8 cellular contexts compared by ENCODE assay signal in the genomic region with DNA sequence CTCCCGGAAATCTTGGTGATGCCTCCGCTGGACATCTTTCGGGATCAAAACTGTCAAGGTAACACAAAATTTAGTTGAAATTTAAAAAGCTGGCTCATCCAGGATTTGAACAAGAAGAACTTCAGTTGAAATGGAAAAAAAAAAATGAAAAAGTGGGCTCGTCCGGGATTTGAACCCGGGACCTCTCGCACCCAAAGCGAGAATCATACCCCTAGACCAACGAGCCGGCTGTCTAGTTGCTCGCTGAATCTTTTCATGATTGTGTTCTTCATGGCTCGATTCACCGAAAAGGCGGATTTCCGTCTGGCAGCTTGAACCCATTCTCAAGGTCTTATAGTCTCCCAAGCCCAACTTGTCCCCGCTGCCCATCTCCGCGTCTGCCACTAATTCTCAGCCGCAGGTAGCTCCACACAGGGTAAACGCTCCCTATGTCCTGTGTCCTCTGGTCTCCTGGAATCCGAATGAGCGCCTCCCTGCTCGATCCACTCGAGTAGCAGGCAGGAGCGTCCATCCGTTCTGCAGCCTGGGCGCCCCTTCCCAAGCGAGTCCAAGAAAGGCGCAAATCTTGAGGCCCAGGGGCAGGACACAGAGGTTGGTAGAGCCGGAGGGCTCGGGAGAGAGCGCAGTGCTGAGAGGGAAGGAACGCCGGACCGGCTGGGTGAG. TPM values are rescaled to one million over a fixed set of nuclear protein-coding genes. Genes with fewer than 3 reads are reported as not detected.
DNase-seq lines count a peak whose midpoint lies in the region; ATAC-seq and TF ChIP-seq lines count a peak whose summit lies in the region.

No MANE protein-coding gene starts in this region.

- peak overlapping the region; percentile 99 for H3K4me2 ChIP-seq in mesenchymal stem cell (ENCODE audit: low read length, poor library complexity, severe bottlenecking)

- no peak overlapping the region for H4K8ac ChIP-seq in mesenchymal stem cell (ENCODE audit: low read length)

- no peaks in the 10 kb centered on the region for H3K36me3 ChIP-seq in HEK293 (ENCODE audit: control insufficient read depth in 2 of 2, insufficient read depth in 1 of 2, low read length in 2 of 2)
- no peaks in the 10 kb centered on the region for H3K36me3 ChIP-seq in mesenchymal stem cell (ENCODE audit: control insufficient read depth in 1 of 2, insufficient read depth in 2 of 2, low read depth in 1 of 2, low read length in 2 of 2)

- POLR2A ChIA-PET in HEK293 (lab: Yijun Ruan, JAX) = interaction anchor here (0.9 to 6.8 kb wide), 9 partner anchors 9 to 72 kb away, joined by 4 to 86 read pairs (median 5); a partner anchor contains a TSS

- no peaks in the 10 kb centered on the region for H3K27me3 ChIP-seq in mesenchymal stem cell (ENCODE audit: control insufficient read depth in 1 of 2, insufficient read depth in 1 of 2, low read length in 2 of 2)

- no peak for ATAC-seq in GM19351 (IDR thresholded peaks at IDR 0.05; ENCODE audit: unreplicated experiment)

- peak overlapping the region; percentile 41 for H2BK15ac ChIP-seq in mesenchymal stem cell (ENCODE audit: low read depth, poor library complexity, severe bottlenecking)

- H3K79me1 ChIP-seq in mesenchymal stem cell (replicated peaks; ENCODE audit: low read length, poor library complexity, severe bottlenecking) = no peaks in the 10 kb centered on the region

- WGBS in mesenchymal stem cell = under 1% methylated on average over 30 of the region's 35 CpGs

- H3K23ac ChIP-seq in mesenchymal stem cell (ENCODE audit: low read length in 2 of 2) = no peak overlapping the region

- peak overlapping the region; percentile 92 for H3K9ac ChIP-seq in mesenchymal stem cell (ENCODE audit: low read length)

- no peaks in the 10 kb centered on the region for H3K4me1 ChIP-seq in HEK293 (ENCODE audit: control insufficient read depth, insufficient read depth, low read length)
- peaks cover 18% of the 10 kb centered on the region for H3K4me1 ChIP-seq in mesenchymal stem cell (ENCODE audit: control insufficient read depth, insufficient read depth, low read depth, low read length)

- H2BK12ac ChIP-seq in mesenchymal stem cell (ENCODE audit: low read length in 2 of 2) = peak overlapping the region in 1 of 2 experiments; percentile 82

- CTCF ChIA-PET in HEK293 (lab: Yijun Ruan, JAX) = interaction anchor here (0.7 to 4.1 kb wide), 5 partner anchors 16 to 134 kb away, joined by 3 to 27 read pairs (median 3); a partner anchor contains a TSS

- no peak overlapping the region for H4K91ac ChIP-seq in mesenchymal stem cell (ENCODE audit: low read length)

- no peak overlapping the region for H2AK5ac ChIP-seq in mesenchymal stem cell (ENCODE audit: low read length, severe bottlenecking)

- DNase-seq in activated CD4-positive, alpha-beta T cell treated with anti-CD3 and anti-CD28 coated beads for 1 hour = peak; percentile 78
- DNase-seq in dermis blood vessel endothelial cell = peak; percentile 82
- peak; percentile 87 for DNase-seq in mesenchymal stem cell
- peak; percentile 75 for DNase-seq in stimulated activated CD8-positive, alpha-beta memory T cell treated with anti-CD3 and anti-CD28 coated beads, Interleukin-15, amount 100 ng/mL, for 1 hour (ENCODE audit: low read depth)
- DNase-seq in amygdala (lab: John Stamatoyannopoulos, UW) = no peak
- no peak for DNase-seq in kidney glomerular epithelial cell (lab: John Stamatoyannopoulos, UW)

- peak; percentile 78; the same call in 1 of the 2 replicates for TF ChIP-seq CTCF in HEK293 (tag by site-specific recombination; IDR thresholded peaks at IDR 0.05)

- H3K4ac ChIP-seq in mesenchymal stem cell (ENCODE audit: low read depth in 1 of 2, low read length in 2 of 2) = no peak overlapping the region

- H3K27ac ChIP-seq in HEK293 (ENCODE audit: extremely low read depth, low read depth, low read length) (peak overlapping the region; percentile 67), mesenchymal stem cell (ENCODE audit: low read length, poor library complexity, severe bottlenecking) (peak overlapping the region; percentile 64)

- H2BK5ac ChIP-seq in mesenchymal stem cell (ENCODE audit: low read depth, low read length, poor library complexity, severe bottlenecking) = no peak overlapping the region

- no peaks in the 10 kb centered on the region for H3K9me3 ChIP-seq in HEK293 (ENCODE audit: control insufficient read depth, insufficient read depth, low read depth, low read length)
- no peaks in the 10 kb centered on the region for H3K9me3 ChIP-seq in mesenchymal stem cell (ENCODE audit: control insufficient read depth, low read length)

- H3K4me3 ChIP-seq in HEK293 (ENCODE audit: low read depth, low read length) = peak overlapping the region; percentile 53
- H3K4me3 ChIP-seq in mesenchymal stem cell (ENCODE audit: insufficient read depth in 1 of 2, low read depth in 1 of 2, low read length in 2 of 2) = peak overlapping the region; percentile 63 to 94

- peak overlapping the region; percentile 15 for H2AFZ ChIP-seq in mesenchymal stem cell (ENCODE audit: low read depth, low read length)

- H2BK120ac ChIP-seq in mesenchymal stem cell (ENCODE audit: low read depth, low read length) = no peak overlapping the region

- H3K14ac ChIP-seq in mesenchymal stem cell (ENCODE audit: low read length in 2 of 2) = no peak overlapping the region

- H3K18ac ChIP-seq in mesenchymal stem cell (ENCODE audit: low read depth in 1 of 2, low read length in 2 of 2) = peak overlapping the region in 1 of 2 experiments; percentile 89

TF ChIP-seq in HEK293, 187 proteins besides CTCF, POLR2A, EP300 and RAD21 (continues in another document):
- TF ChIP-seq, protein P1, sequence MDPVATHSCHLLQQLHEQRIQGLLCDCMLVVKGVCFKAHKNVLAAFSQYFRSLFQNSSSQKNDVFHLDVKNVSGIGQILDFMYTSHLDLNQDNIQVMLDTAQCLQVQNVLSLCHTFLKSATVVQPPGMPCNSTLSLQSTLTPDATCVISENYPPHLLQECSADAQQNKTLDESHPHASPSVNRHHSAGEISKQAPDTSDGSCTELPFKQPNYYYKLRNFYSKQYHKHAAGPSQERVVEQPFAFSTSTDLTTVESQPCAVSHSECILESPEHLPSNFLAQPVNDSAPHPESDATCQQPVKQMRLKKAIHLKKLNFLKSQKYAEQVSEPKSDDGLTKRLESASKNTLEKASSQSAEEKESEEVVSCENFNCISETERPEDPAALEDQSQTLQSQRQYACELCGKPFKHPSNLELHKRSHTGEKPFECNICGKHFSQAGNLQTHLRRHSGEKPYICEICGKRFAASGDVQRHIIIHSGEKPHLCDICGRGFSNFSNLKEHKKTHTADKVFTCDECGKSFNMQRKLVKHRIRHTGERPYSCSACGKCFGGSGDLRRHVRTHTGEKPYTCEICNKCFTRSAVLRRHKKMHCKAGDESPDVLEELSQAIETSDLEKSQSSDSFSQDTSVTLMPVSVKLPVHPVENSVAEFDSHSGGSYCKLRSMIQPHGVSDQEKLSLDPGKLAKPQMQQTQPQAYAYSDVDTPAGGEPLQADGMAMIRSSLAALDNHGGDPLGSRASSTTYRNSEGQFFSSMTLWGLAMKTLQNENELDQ (tag by site-specific recombination; IDR thresholded peaks at IDR 0.05; ENCODE audit: low read depth) = no peak
- TF ChIP-seq, protein P2, sequence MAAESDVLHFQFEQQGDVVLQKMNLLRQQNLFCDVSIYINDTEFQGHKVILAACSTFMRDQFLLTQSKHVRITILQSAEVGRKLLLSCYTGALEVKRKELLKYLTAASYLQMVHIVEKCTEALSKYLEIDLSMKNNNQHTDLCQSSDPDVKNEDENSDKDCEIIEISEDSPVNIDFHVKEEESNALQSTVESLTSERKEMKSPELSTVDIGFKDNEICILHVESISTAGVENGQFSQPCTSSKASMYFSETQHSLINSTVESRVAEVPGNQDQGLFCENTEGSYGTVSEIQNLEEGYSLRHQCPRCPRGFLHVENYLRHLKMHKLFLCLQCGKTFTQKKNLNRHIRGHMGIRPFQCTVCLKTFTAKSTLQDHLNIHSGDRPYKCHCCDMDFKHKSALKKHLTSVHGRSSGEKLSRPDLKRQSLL (tag by site-specific recombination; IDR thresholded peaks at IDR 0.05) = peak; percentile 49; the same call in 1 of the 2 replicates
- no peak for TF ChIP-seq ZNF48 (tag by site-specific recombination; IDR thresholded peaks at IDR 0.05)
- TF ChIP-seq ZNF175 (tag by site-specific recombination; IDR thresholded peaks at IDR 0.05) = no peak
- TF ChIP-seq GLIS2 (tag by site-specific recombination; IDR thresholded peaks at IDR 0.05) = no peak
- TF ChIP-seq KLF8 (tag by site-specific recombination; IDR thresholded peaks at IDR 0.05) = no peak; the same call in none of the 2 replicates
- peak; percentile 97 for TF ChIP-seq ZBTB17 (tag by site-specific recombination; IDR thresholded peaks at IDR 0.05)
- TF ChIP-seq ZNF596 (tag by site-specific recombination; IDR thresholded peaks at IDR 0.05) = no peak

RNA-seq across cellular contexts. Expression of a gene that starts 16.2 kb away (rescaled TPM):
- total RNA-seq in dermis blood vessel endothelial cell = 2.7 and 5.2 TPM in 2 replicates
- polyA plus RNA-seq in mesenchymal stem cell (2013, experiment 1 of 2) = 1.8 TPM
- polyA plus RNA-seq in mesenchymal stem cell (2013, experiment 2 of 2) = 1.4 TPM

RNA-seq across cellular contexts. Expression of a gene that starts 34.2 kb away (rescaled TPM):
- total RNA-seq in dermis blood vessel endothelial cell = 9.0 and 9.2 TPM in 2 replicates
- 19.1 TPM for polyA plus RNA-seq in mesenchymal stem cell (2013, experiment 1 of 2)
- 19.0 TPM for polyA plus RNA-seq in mesenchymal stem cell (2013, experiment 2 of 2)

RNA-seq across cellular contexts. Expression of a gene that starts 41.4 kb away (rescaled TPM):
- not detected in 2 replicates for total RNA-seq in dermis blood vessel endothelial cell
- polyA plus RNA-seq in mesenchymal stem cell (2013, experiment 1 of 2) = not detected
- polyA plus RNA-seq in mesenchymal stem cell (2013, experiment 2 of 2) = not detected

RNA-seq across cellular contexts. Expression of a gene that starts 54.9 kb away (rescaled TPM):
- total RNA-seq in dermis blood vessel endothelial cell = 4,132 and 4,370 TPM in 2 replicates
- 2,784 TPM for polyA plus RNA-seq in mesenchymal stem cell (2013, experiment 1 of 2)
- 2,751 TPM for polyA plus RNA-seq in mesenchymal stem cell (2013, experiment 2 of 2)

RNA-seq across cellular contexts. Expression of a gene that starts 57.9 kb away (rescaled TPM):
- total RNA-seq in dermis blood vessel endothelial cell = not detected in 2 replicates
- polyA plus RNA-seq in mesenchymal stem cell (2013, experiment 1 of 2) = not detected
- polyA plus RNA-seq in mesenchymal stem cell (2013, experiment 2 of 2) = not detected

Comparison
In these comparisons a context has a peak if more than half of its experiments do, and no peak if none do; other contexts are left out.
1. DNase-seq: peak in activated CD4-positive, alpha-beta T cell treated with anti-CD3 and anti-CD28 coated beads for 1 hour (single experiment), dermis blood vessel endothelial cell (single experiment), mesenchymal stem cell (single experiment) and stimulated activated CD8-positive, alpha-beta memory T cell treated with anti-CD3 and anti-CD28 coated beads, Interleukin-15, amount 100 ng/mL, for 1 hour (single experiment); none in amygdala (0 of 56) and kidney glomerular epithelial cell (single experiment).